In the genomic region with DNA sequence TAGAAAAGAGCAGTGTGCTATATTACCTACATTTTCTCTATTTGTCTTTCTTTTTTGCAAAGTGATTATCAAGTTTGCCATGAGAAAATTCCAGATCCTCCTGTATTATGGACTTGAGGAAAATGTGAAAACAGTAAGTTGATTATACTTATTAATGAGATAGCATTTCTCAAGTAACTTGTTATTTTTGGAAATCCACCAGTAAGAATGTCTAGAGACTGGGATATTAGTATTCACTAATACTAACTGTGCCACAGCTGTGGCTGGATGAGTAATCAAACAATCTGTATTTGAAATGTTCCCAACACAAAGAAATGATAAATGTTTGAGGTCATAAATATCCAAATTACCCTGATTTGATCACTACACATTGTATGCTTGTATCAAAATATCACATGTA, we compare ENCODE assay signal across 15 cellular contexts.
DNase-seq lines count a peak whose midpoint lies in the region; TF ChIP-seq lines count a peak whose summit lies in the region.
"Had no signal": no experiment of that assay in that cellular context is flagged by ENCODE, and none has a peak within 500 bp of the region (broad histone marks: within the 10 kb centered on the region; RNA-seq: fewer than 3 reads in every experiment).

No MANE protein-coding gene starts in this region.

- H3K4me3 Mint-ChIP-seq in chondrocyte (ENCODE audit: unreplicated experiment), result no peak overlapping the region
- H3K4me3 Mint-ChIP-seq: B cell; CD4-positive, alpha-beta T cell had no signal

- H3K4me3 ChIP-seq in SJCRH30, result no peak overlapping the region
- no peak overlapping the region for H3K4me3 ChIP-seq in fibroblast of the aortic adventitia (ENCODE audit: low read depth, low read length)
- no peak overlapping the region for H3K4me3 ChIP-seq in skeletal muscle satellite cell (ENCODE audit: low read length)
- H3K4me3 ChIP-seq in esophagus muscularis mucosa, result no peak overlapping the region
- no peak overlapping the region for H3K4me3 ChIP-seq in dorsolateral prefrontal cortex
- H3K4me3 ChIP-seq: GM12878 had no signal

- H3K9me3 ChIP-seq in SJCRH30 (replicated peaks) (no peaks in the 10 kb centered on the region), skeletal muscle satellite cell (replicated peaks; ENCODE audit: low read length) (no peaks in the 10 kb centered on the region), esophagus muscularis mucosa (no peaks in the 10 kb centered on the region)

- H3K36me3 ChIP-seq in SJCRH30 (no peaks in the 10 kb centered on the region), skeletal muscle satellite cell (ENCODE audit: insufficient read depth, low read length) (no peaks in the 10 kb centered on the region), esophagus muscularis mucosa (no peaks in the 10 kb centered on the region)

- peak overlapping the region; percentile 11; the same call in 1 of the 2 replicates for H3K27ac ChIP-seq in SJCRH30
- no peak overlapping the region for H3K27ac ChIP-seq in esophagus muscularis mucosa (replicated peaks in 1 of 4)
- H3K27ac ChIP-seq in dorsolateral prefrontal cortex, result no peak overlapping the region

- H3K36me3 Mint-ChIP-seq in chondrocyte (ENCODE audit: low read depth), result no peaks in the 10 kb centered on the region

- H3K4me2 ChIP-seq in skeletal muscle satellite cell (ENCODE audit: low read length), result peak overlapping the region; percentile 34

- peaks cover 39% of the 10 kb centered on the region for H3K4me1 Mint-ChIP-seq in chondrocyte (ENCODE audit: low read depth)
- H3K4me1 Mint-ChIP-seq: B cell had no signal

- DNase-seq in SJCRH30, result no peak
- DNase-seq in chondrocyte (ENCODE audit: low spot score), result no peak
- DNase-seq in fibroblast of the aortic adventitia (ENCODE audit: low read depth), result peak; percentile 13
- DNase-seq in esophagus muscularis mucosa (ENCODE audit: extremely low spot score), result no peak
- no peak for DNase-seq in pons (ENCODE audit: low spot score)
- no peak for DNase-seq in DMS153 treated with DMSO at 0.1 percent for 48 hours (lab: John Stamatoyannopoulos, UW; ENCODE audit: unreplicated experiment)
- DNase-seq in dorsolateral prefrontal cortex, result no peak
- DNase-seq: C1 segment of cervical spinal cord; Calu3; CD4-positive, alpha-beta T cell; DMS 273 treated with DMSO at 0.1 percent for 48 hours; DMS79 had no signal

- H3K27ac Mint-ChIP-seq in chondrocyte (ENCODE audit: unreplicated experiment), result peak overlapping the region; percentile 33
- H3K27ac Mint-ChIP-seq: B cell; CD4-positive, alpha-beta T cell had no signal

- no peak for TF ChIP-seq POLR2A in esophagus muscularis mucosa (IDR thresholded peaks at IDR 0.05; ENCODE audit: low read depth)

- no peaks in the 10 kb centered on the region for H3K27me3 Mint-ChIP-seq in chondrocyte (ENCODE audit: low read depth)
- H3K27me3 Mint-ChIP-seq: B cell; CD4-positive, alpha-beta T cell had no signal

- no peak for TF ChIP-seq CTCF in chondrocyte (IDR thresholded peaks at IDR 0.05)
- no peak for TF ChIP-seq CTCF in fibroblast of the aortic adventitia (IDR thresholded peaks at IDR 0.05; ENCODE audit: insufficient read depth, low read length)
- no peak for TF ChIP-seq CTCF in esophagus muscularis mucosa (IDR thresholded peaks at IDR 0.05)
- no peak for TF ChIP-seq CTCF in dorsolateral prefrontal cortex (IDR thresholded peaks at IDR 0.05 in 54 of 56, conservative IDR thresholded peaks at IDR 0.05 in 2 of 56; ENCODE audit: low read depth in 1 of 56, partially characterized antibody in 56 of 56)

- no peaks in the 10 kb centered on the region for H3K27me3 ChIP-seq in SJCRH30
- no peaks in the 10 kb centered on the region for H3K27me3 ChIP-seq in skeletal muscle satellite cell (ENCODE audit: control insufficient read depth, insufficient read depth, low read length)
- H3K27me3 ChIP-seq in esophagus muscularis mucosa, result no peaks in the 10 kb centered on the region
- no peaks in the 10 kb centered on the region for H3K27me3 ChIP-seq in dorsolateral prefrontal cortex

- no peak for TF ChIP-seq EP300 in esophagus muscularis mucosa (IDR thresholded peaks at IDR 0.05)

- H3K9me3 Mint-ChIP-seq in chondrocyte (ENCODE audit: low read depth), result no peaks in the 10 kb centered on the region
- H3K9me3 Mint-ChIP-seq: CD4-positive, alpha-beta T cell had no signal

- H3K4me1 ChIP-seq in SJCRH30 (no peaks in the 10 kb centered on the region), skeletal muscle satellite cell (ENCODE audit: control insufficient read depth, insufficient read depth, low read length) (peaks cover 38% of the 10 kb centered on the region), esophagus muscularis mucosa (no peaks in the 10 kb centered on the region)

- intact Hi-C loops in esophagus muscularis mucosa (cut with DNase I), result no loop called here
- intact Hi-C loops in dorsolateral prefrontal cortex (cut with DNase I), result no loop called here

- peak overlapping the region; percentile 46 for H3K9ac ChIP-seq in skeletal muscle satellite cell (ENCODE audit: low read depth, low read length)
